ENCODE assay signal across 12 cellular contexts in genomic region chr5:134413046-134413445, GRCh38. TPM values are rescaled to one million over a fixed set of nuclear protein-coding genes. Genes with fewer than 3 reads are reported as not detected.
DNase-seq lines count a peak whose midpoint lies in the region; ATAC-seq and TF ChIP-seq lines count a peak whose summit lies in the region.
"Had no signal": no experiment of that assay in that cellular context is flagged by ENCODE, and none has a peak within 500 bp of the region (broad histone marks: within the 10 kb centered on the region; RNA-seq: fewer than 3 reads in every experiment).

No MANE protein-coding gene starts in this region.

- POLR2A ChIA-PET in Panc1 (lab: Charles Lee) = interaction anchor here (0.6 kb wide), 1 partner anchor 13 kb away, joined by 5 read pairs; no protein-coding TSS in a partner anchor

- peaks cover 24% of the 10 kb centered on the region for H3K36me3 Mint-ChIP-seq in activated T-cell treated with anti-CD3 and anti-CD28 coated beads, Interleukin-2, amount 50 U/mL, for 24 hours (ENCODE audit: low read depth)

- no peak for DNase-seq in activated T-cell treated with anti-CD3 and anti-CD28 coated beads, Interleukin-2, amount 50 U/mL, for 24 hours
- no peak for DNase-seq in activated T-cell treated with anti-CD3 and anti-CD28 coated beads, Interleukin-2, amount 50 U/mL, for 48 hours
- no peak for DNase-seq in Panc1 (ENCODE audit: low read depth, low spot score)
- no peak for DNase-seq in spleen
- DNase-seq in dedifferentiated amniotic fluid mesenchymal stem cell (ENCODE audit: extremely low spot score) = no peak
- no peak for DNase-seq in stimulated activated naive CD4-positive, alpha-beta T cell treated with Interleukin-2 at 50 U/mL for 16 hours (lab: John Stamatoyannopoulos, UW)
- DNase-seq: cortex of kidney; NCI-H1092; NCI-H2227 treated with DMSO at 0.1 percent for 48 hours; stimulated activated naive CD4-positive, alpha-beta T cell had no signal

- no peaks in the 10 kb centered on the region for H3K27me3 Mint-ChIP-seq in activated T-cell treated with anti-CD3 and anti-CD28 coated beads, Interleukin-2, amount 50 U/mL, for 24 hours

- H3K4me3 Mint-ChIP-seq in activated T-cell treated with anti-CD3 and anti-CD28 coated beads, Interleukin-2, amount 50 U/mL, for 24 hours = peak overlapping the region; percentile 23

- H3K4me3 ChIP-seq in Panc1 (ENCODE audit: low read depth in 2 of 2, low read length in 2 of 2) (no peak overlapping the region), gastroesophageal sphincter (no peak overlapping the region), spleen (no peak overlapping the region)

- H3K4me1 ChIP-seq in Panc1 (ENCODE audit: control insufficient read depth, insufficient read depth, low read length) = peaks cover 25% of the 10 kb centered on the region
- H3K4me1 ChIP-seq in gastroesophageal sphincter = peaks cover 0 to 39% (median 15%) of the 10 kb centered on the region in 3 donors
- peaks cover 8 to 44% (median 37%) of the 10 kb centered on the region in 6 donors for H3K4me1 ChIP-seq in spleen

- no TSS peak for BruUV-seq in Panc1 (replicated peaks; lab: Mats Ljungman, UMichigan)

- H3K4me1 Mint-ChIP-seq in activated T-cell treated with anti-CD3 and anti-CD28 coated beads, Interleukin-2, amount 50 U/mL, for 24 hours (ENCODE audit: low read depth) = peaks cover 39% of the 10 kb centered on the region

- CTCF ChIA-PET in Panc1 (lab: Charles Lee) = no interaction called here

- intact Hi-C loops in Panc1 (cut with micrococcal nuclease; ENCODE audit: unreplicated experiment) (loop anchor here (5.0 kb wide), 1 partner anchor 109 kb away; no protein-coding TSS in a partner anchor), spleen (cut with DNase I; ENCODE audit: low total_unique reads) (loop anchor here (10.0 kb wide), 2 partner anchors 52 to 162 kb away; no protein-coding TSS in a partner anchor)

- peak overlapping the region; percentile 10 for H3K27ac Mint-ChIP-seq in activated T-cell treated with anti-CD3 and anti-CD28 coated beads, Interleukin-2, amount 50 U/mL, for 24 hours

- H3K36me3 ChIP-seq in Panc1 (ENCODE audit: control insufficient read depth, insufficient read depth, low read length) (peaks cover 2% of the 10 kb centered on the region; the same call in 1 of the 2 replicates), gastroesophageal sphincter (peaks cover 0 to 8% of the 10 kb centered on the region in 2 donors), spleen (peaks cover 0 to 9% (median 0%) of the 10 kb centered on the region in 6 donors)

- TF ChIP-seq CTCF in Panc1 (IDR thresholded peaks at IDR 0.05) = no peak
- TF ChIP-seq CTCF in gastroesophageal sphincter (IDR thresholded peaks at IDR 0.05) = no peak
- TF ChIP-seq CTCF in spleen (IDR thresholded peaks at IDR 0.05 in 8 of 11, conservative IDR thresholded peaks at IDR 0.05 in 3 of 11) = no peak

- H3K27me3 ChIP-seq in Panc1 (ENCODE audit: control insufficient read depth, insufficient read depth, low read length) (no peaks in the 10 kb centered on the region), gastroesophageal sphincter (no peaks in the 10 kb centered on the region), spleen (replicated peaks in 1 of 7) (no peaks in the 10 kb centered on the region)

- H3K9me3 Mint-ChIP-seq in activated T-cell treated with anti-CD3 and anti-CD28 coated beads, Interleukin-2, amount 50 U/mL, for 24 hours = no peaks in the 10 kb centered on the region

- no peak for ATAC-seq in Panc1
- ATAC-seq in gastroesophageal sphincter = no peak
- no peak for ATAC-seq in HG03460 (IDR thresholded peaks at IDR 0.05; ENCODE audit: unreplicated experiment)

- no peak for TF ChIP-seq POLR2A in gastroesophageal sphincter (IDR thresholded peaks at IDR 0.05)
- no peak for TF ChIP-seq POLR2A in spleen (IDR thresholded peaks at IDR 0.05)

- H3K27ac ChIP-seq in Panc1 (ENCODE audit: low read length) (peak overlapping the region; percentile 48; the same call in 1 of the 2 replicates), gastroesophageal sphincter (peak overlapping the region in 3 of 4 donors; percentile 89 to 92 (median 89)), spleen (peak overlapping the region in 6 of 8 donors; percentile 82 to 91 (median 88))

- WGBS in gastroesophageal sphincter (ENCODE audit: low coverage in 1 of 2), 2 donors = 75 to 80% methylated on average over 2 of the region's 2 CpGs
- 68 to 93% (median 80%) methylated on average over 2 of the region's 2 CpGs for whole genome bisulfite sequencing in spleen, 5 donors

- no peak for TF ChIP-seq EP300 in gastroesophageal sphincter (IDR thresholded peaks at IDR 0.05)

- in situ Hi-C loops in Panc1 (cut with HindIII; ENCODE audit: low pct_unique_long_range_greater_than_20kb, low sequenced_read_pairs) = no loop called here

- H3K9me3 ChIP-seq in Panc1 (ENCODE audit: control insufficient read depth, insufficient read depth, low read depth, low read length) = no peaks in the 10 kb centered on the region
- no peaks in the 10 kb centered on the region for H3K9me3 ChIP-seq in gastroesophageal sphincter
- H3K9me3 ChIP-seq in spleen = no peaks in the 10 kb centered on the region

RNA-seq across cellular contexts. Expression of gene CDKN2AIPNL, which starts 1.4 kb away (rescaled TPM):
- total RNA-seq in Panc1 (2021; ENCODE audit: unreplicated experiment) = 43.6 TPM
- polyA plus RNA-seq in Panc1 (2012; ENCODE audit: insufficient read length) = 36.1 TPM
- total RNA-seq in gastroesophageal sphincter = 10 to 100 TPM; 15.1 to 25.7 (median 21.0) TPM
- 10 to 100 TPM; 13.1 to 16.5 (median 14.2) TPM for total RNA-seq in spleen
- 10 to 100 TPM; 24.5 to 42.7 (median 30.8) TPM for polyA plus RNA-seq in spleen

RNA-seq across cellular contexts. Expression of gene UBE2B, which starts 41.7 kb away (rescaled TPM):
- 97.8 TPM for total RNA-seq in Panc1 (2021; ENCODE audit: unreplicated experiment)
- 84.2 TPM for polyA plus RNA-seq in Panc1 (2012; ENCODE audit: insufficient read length)
- 10 to 100 TPM; 36.6 to 53.9 (median 44.5) TPM for total RNA-seq in gastroesophageal sphincter
- total RNA-seq in spleen = 100 to 1,000 TPM in 5 of 7 donors, 10 to 100 TPM in 2; 67.7 to 117 (median 102) TPM
- polyA plus RNA-seq in spleen = 100 to 1,000 TPM in 1 of 3 donors, 10 to 100 TPM in 2; 97.0 to 112 (median 98.7) TPM

RNA-seq across cellular contexts. Expression of gene CDKL3, which starts 46.1 kb away (rescaled TPM):
- total RNA-seq in Panc1 (2021; ENCODE audit: unreplicated experiment) (2.5 TPM), gastroesophageal sphincter (1 to 10 TPM in 3 of 4 donors, under 1 TPM in 1; 0.57 to 7.2 (median 5.2) TPM), spleen (1 to 10 TPM in 3 of 7 donors, under 1 TPM in 1, not detected in 3; 0.87 to 2.9 (median 1.3) TPM)
- polyA plus RNA-seq in Panc1 (2012; ENCODE audit: insufficient read length) = 2.1 TPM
- polyA plus RNA-seq in spleen = 1 to 10 TPM; 1.5 to 2.5 (median 2.5) TPM
